In genomic region chr10:58780481-58780880, GRCh38 we compare ENCODE assay signal across 20 cellular contexts.
DNase-seq lines count a peak whose midpoint lies in the region; ATAC-seq and TF ChIP-seq lines count a peak whose summit lies in the region.
"Had no signal": no experiment of that assay in that cellular context is flagged by ENCODE, and none has a peak within 500 bp of the region (broad histone marks: within the 10 kb centered on the region; RNA-seq: fewer than 3 reads in every experiment).

No MANE protein-coding gene starts in this region.

- H3K4me3 Mint-ChIP-seq in chondrocyte (ENCODE audit: unreplicated experiment) (no peak overlapping the region), mesothelial cell of epicardium (no peak overlapping the region), neural progenitor cell (no peak overlapping the region)
- H3K4me3 Mint-ChIP-seq: CD4-positive, CD25-positive, alpha-beta regulatory T cell; GM23338 had no signal

- H3K4me1 ChIP-seq in neural progenitor cell (peaks cover 1% of the 10 kb centered on the region), tibial nerve (peaks cover 0 to 49% (median 2%) of the 10 kb centered on the region in 4 donors)

- H3K27me3 ChIP-seq in neural progenitor cell, result no peaks in the 10 kb centered on the region
- H3K27me3 ChIP-seq in tibial nerve, result no peaks in the 10 kb centered on the region
- H3K27me3 ChIP-seq: Peyer's patch had no signal

- H3F3A ChIP-seq in neural progenitor cell (ENCODE audit: low read depth), result no peaks in the 10 kb centered on the region

- H3K36me3 Mint-ChIP-seq in chondrocyte (ENCODE audit: low read depth), result peaks cover 2% of the 10 kb centered on the region
- H3K36me3 Mint-ChIP-seq in mesothelial cell of epicardium, result no peaks in the 10 kb centered on the region
- H3K36me3 Mint-ChIP-seq in neural progenitor cell, result no peaks in the 10 kb centered on the region
- H3K36me3 Mint-ChIP-seq: CD4-positive, CD25-positive, alpha-beta regulatory T cell had no signal

- H3K9ac ChIP-seq in neural progenitor cell, result no peak overlapping the region

- H3K4me3 ChIP-seq in neural progenitor cell (no peak overlapping the region), tibial nerve (no peak overlapping the region)
- H3K4me3 ChIP-seq: GM23338, Peyer's patch had no signal

- H3K36me3 ChIP-seq in neural progenitor cell, result no peaks in the 10 kb centered on the region
- H3K36me3 ChIP-seq in tibial nerve, result no peaks in the 10 kb centered on the region
- H3K36me3 ChIP-seq: Peyer's patch had no signal

- H3K27me3 Mint-ChIP-seq in chondrocyte (ENCODE audit: low read depth) (no peaks in the 10 kb centered on the region), mesothelial cell of epicardium (ENCODE audit: low read depth) (no peaks in the 10 kb centered on the region), neural progenitor cell (ENCODE audit: insufficient read depth, low read depth) (no peaks in the 10 kb centered on the region)
- H3K27me3 Mint-ChIP-seq: CD4-positive, CD25-positive, alpha-beta regulatory T cell had no signal

- H3K4me1 Mint-ChIP-seq in chondrocyte (ENCODE audit: low read depth), result peaks cover 71% of the 10 kb centered on the region
- peaks cover 42% of the 10 kb centered on the region for H3K4me1 Mint-ChIP-seq in mesothelial cell of epicardium
- H3K4me1 Mint-ChIP-seq in neural progenitor cell, result peaks cover 7% of the 10 kb centered on the region
- H3K4me1 Mint-ChIP-seq: CD4-positive, CD25-positive, alpha-beta regulatory T cell had no signal

- H3K27ac ChIP-seq in neural progenitor cell (no peak overlapping the region), tibial nerve (no peak overlapping the region)
- H3K27ac ChIP-seq: Peyer's patch had no signal

- H2AFZ ChIP-seq in neural progenitor cell (replicated peaks), result no peak overlapping the region
- H2AFZ ChIP-seq: GM23338 had no signal

- H3K9me3 ChIP-seq in neural progenitor cell (ENCODE audit: low read depth) (no peaks in the 10 kb centered on the region), tibial nerve (no peaks in the 10 kb centered on the region)
- H3K9me3 ChIP-seq: Caco-2, Peyer's patch had no signal

- TF ChIP-seq POLR2A in tibial nerve (IDR thresholded peaks at IDR 0.05), result no peak

- ATAC-seq in HG03135 (IDR thresholded peaks at IDR 0.05; ENCODE audit: unreplicated experiment), result no peak
- ATAC-seq: GM23338 had no signal

- no peak for TF ChIP-seq CTCF in chondrocyte (IDR thresholded peaks at IDR 0.05)
- no peak for TF ChIP-seq CTCF in mesothelial cell of epicardium (IDR thresholded peaks at IDR 0.05; ENCODE audit: unreplicated experiment)
- TF ChIP-seq CTCF in neural progenitor cell (IDR thresholded peaks at IDR 0.05), result no peak
- no peak for TF ChIP-seq CTCF in tibial nerve (IDR thresholded peaks at IDR 0.05)

- DNase-seq in EL (peak; percentile 30), M059J (ENCODE audit: low read depth) (peak; percentile 28), chondrocyte (ENCODE audit: low spot score) (no peak), mesothelial cell of epicardium (ENCODE audit: low spot score in 2 of 2, unreplicated experiment in 2 of 2) (no peak), NOMO-1 treated with dmso at 0.1 percent for 144 hours (lab: John Stamatoyannopoulos, UW; ENCODE audit: unreplicated experiment) (no peak), neural progenitor cell (ENCODE audit: low spot score) (no peak), tibial nerve (ENCODE audit: low spot score in 2 of 2) (no peak)
- DNase-seq: ACHN; Caco-2; CD4-positive, CD25-positive, alpha-beta regulatory T cell; DMS153; MM.1S; NCI-H1092 treated with DMSO at 0.1 percent for 48 hours; NCI-H2081 treated with DMSO at 0.1 percent for 48 hours; NCI-H510A; NCI-H82; Peyer's patch; SHP77 treated with DMSO at 0.1 percent for 48 hours had no signal

- no peaks in the 10 kb centered on the region for H4K20me1 ChIP-seq in neural progenitor cell (ENCODE audit: low read depth)

- peak overlapping the region; percentile 8 for H3K27ac Mint-ChIP-seq in chondrocyte (ENCODE audit: unreplicated experiment)
- H3K27ac Mint-ChIP-seq in mesothelial cell of epicardium, result peak overlapping the region; percentile 20
- no peak overlapping the region for H3K27ac Mint-ChIP-seq in neural progenitor cell
- H3K27ac Mint-ChIP-seq: CD4-positive, CD25-positive, alpha-beta regulatory T cell; GM23338 had no signal

- no peak overlapping the region for H3K4me2 ChIP-seq in neural progenitor cell
- H3K4me2 ChIP-seq: GM23338 had no signal

- H3K9me3 Mint-ChIP-seq in chondrocyte (ENCODE audit: low read depth), result no peaks in the 10 kb centered on the region
- H3K9me3 Mint-ChIP-seq in mesothelial cell of epicardium, result no peaks in the 10 kb centered on the region
- H3K9me3 Mint-ChIP-seq in neural progenitor cell, result no peaks in the 10 kb centered on the region
- H3K9me3 Mint-ChIP-seq: GM23338 had no signal

- no peaks in the 10 kb centered on the region for H3K79me2 ChIP-seq in neural progenitor cell (ENCODE audit: low read depth)

- TF ChIP-seq EP300 in tibial nerve (IDR thresholded peaks at IDR 0.05), result no peak

Comparison
In these comparisons a context has a peak if more than half of its experiments do, and no peak if none do; other contexts are left out.
1. DNase-seq: peak in EL (single experiment) and M059J (single experiment); none in chondrocyte (single experiment), mesothelial cell of epicardium (0 of 2), NOMO-1 treated with dmso at 0.1 percent for 144 hours (single experiment), neural progenitor cell (single experiment) and tibial nerve (0 of 2).